ENCODE assay signal across 8 cellular contexts in genomic region chr11:6737872-6738466, GRCh38. TPM values are rescaled to one million over a fixed set of nuclear protein-coding genes. Genes with fewer than 3 reads are reported as not detected.
DNase-seq lines count a peak whose midpoint lies in the region; ATAC-seq and TF ChIP-seq lines count a peak whose summit lies in the region.

No MANE protein-coding gene starts in this region.

- H3K79me2 ChIP-seq in GM23338 (replicated peaks; ENCODE audit: insufficient read depth) (no peaks in the 10 kb centered on the region), KMS-11 (ENCODE audit: insufficient read depth, low read depth) (no peaks in the 10 kb centered on the region)

- peaks cover 2% of the 10 kb centered on the region for H3K27me3 Mint-ChIP-seq in GM23338 (ENCODE audit: insufficient read depth, low read depth, poor library complexity)
- H3K27me3 Mint-ChIP-seq in MCF 10A (ENCODE audit: insufficient read depth, unreplicated experiment) = peaks cover 33% of the 10 kb centered on the region

- H3K9ac ChIP-seq in KMS-11 = no peak overlapping the region
- H3K9ac ChIP-seq in liver (ENCODE audit: low read depth in 1 of 2, low read length in 2 of 2) = no peak overlapping the region

- no peaks in the 10 kb centered on the region for H3K36me3 Mint-ChIP-seq in GM23338 (ENCODE audit: low read depth)
- no peaks in the 10 kb centered on the region for H3K36me3 Mint-ChIP-seq in MCF 10A (ENCODE audit: insufficient read depth, unreplicated experiment)

- TF ChIP-seq CTCF in GM23338 (conservative IDR thresholded peaks at IDR 0.05; ENCODE audit: low read depth in 2 of 2) (peak; percentile 73 to 88), KMS-11 (conservative IDR thresholded peaks at IDR 0.05; ENCODE audit: low read depth, low read length) (peak; percentile 82), MCF 10A (IDR thresholded peaks at IDR 0.05; ENCODE audit: unreplicated experiment) (peak; percentile 36), liver (IDR thresholded peaks at IDR 0.05; ENCODE audit: low read depth, low read length, missing input control) (peak; percentile 68)

- ATAC-seq in GM23338 = peak; percentile 72

- H3K27ac ChIP-seq in GM23338 (ENCODE audit: low read depth) (no peak overlapping the region), KMS-11 (no peak overlapping the region), liver (ENCODE audit: low read depth in 1 of 2, low read length in 2 of 2) (no peak overlapping the region)

- POLR2A ChIA-PET in MCF 10A (lab: Yijun Ruan, JAX) = no interaction called here

- H2AFZ ChIP-seq in GM23338 = no peak overlapping the region
- no peak overlapping the region for H2AFZ ChIP-seq in KMS-11 (ENCODE audit: low read depth)

- no peaks in the 10 kb centered on the region for H3K9me3 ChIP-seq in liver (ENCODE audit: control insufficient read depth in 4 of 4, low read length in 3 of 4)

- no peak overlapping the region for H3K4me3 ChIP-seq in GM23338
- H3K4me3 ChIP-seq in KMS-11 (IDR thresholded peaks at IDR 0.05; ENCODE audit: insufficient read depth, low read depth, low read length) = no peak overlapping the region
- no peak overlapping the region for H3K4me3 ChIP-seq in liver (ENCODE audit: low read depth in 1 of 3, low read length in 3 of 3)

- H3K9me3 Mint-ChIP-seq in GM23338 = no peaks in the 10 kb centered on the region
- no peaks in the 10 kb centered on the region for H3K9me3 Mint-ChIP-seq in MCF 10A (ENCODE audit: unreplicated experiment)

- H3K4me2 ChIP-seq in GM23338 (no peak overlapping the region), KMS-11 (no peak overlapping the region)

- H3K4me3 Mint-ChIP-seq in GM23338 = no peak overlapping the region
- no peak overlapping the region for H3K4me3 Mint-ChIP-seq in MCF 10A (ENCODE audit: unreplicated experiment)

- CTCF ChIA-PET in MCF 10A (lab: Yijun Ruan, JAX) = interaction anchor here (0.5 to 4.8 kb wide), 34 partner anchors 8 to 1715 kb away, joined by 3 to 96 read pairs (median 4); partner anchors contain the start of gene OR2AG1

- 9% methylated on average over 2 of the region's 2 CpGs for WGBS in liver

- TF ChIP-seq RAD21 in liver (IDR thresholded peaks at IDR 0.05) = peak; percentile 77 to 83

- H3F3A ChIP-seq in GM23338 (replicated peaks; ENCODE audit: low read depth) = no peaks in the 10 kb centered on the region

- DNase-seq in NCI-H2171 treated with DMSO at 0.1 percent for 48 hours (lab: John Stamatoyannopoulos, UW) = peak; percentile 2
- no peak for DNase-seq in NCI-H2171 (lab: John Stamatoyannopoulos, UW)
- DNase-seq in GM23338 (ENCODE audit: low spot score) = peak; percentile 80
- peak; percentile 56 for DNase-seq in T-helper 9 cell
- DNase-seq in MCF 10A (ENCODE audit: unreplicated experiment) = peak; percentile 60
- DNase-seq in stimulated activated CD8-positive, alpha-beta memory T cell treated with anti-CD3 and anti-CD28 coated beads, Interleukin-7, amount 100 ng/mL, for 4 hours (ENCODE audit: low read depth in 2 of 2) = peak; percentile 16 to 52

- no peaks in the 10 kb centered on the region for H3K27me3 ChIP-seq in GM23338 (ENCODE audit: insufficient read depth)
- no peaks in the 10 kb centered on the region for H3K27me3 ChIP-seq in KMS-11 (ENCODE audit: insufficient read depth, low read depth)
- no peaks in the 10 kb centered on the region for H3K27me3 ChIP-seq in liver (ENCODE audit: control insufficient read depth in 4 of 4, insufficient read depth in 4 of 4, low read length in 3 of 4)

- H3K27ac Mint-ChIP-seq in GM23338 = no peak overlapping the region
- no peak overlapping the region for H3K27ac Mint-ChIP-seq in MCF 10A (ENCODE audit: low read depth, unreplicated experiment)

- H4K20me1 ChIP-seq in GM23338 (replicated peaks; ENCODE audit: insufficient read depth) (no peaks in the 10 kb centered on the region), KMS-11 (ENCODE audit: insufficient read depth) (no peaks in the 10 kb centered on the region)

- no TSS peak for BruUV-seq in MCF 10A (replicated peaks; lab: Mats Ljungman, UMichigan)

- H3K36me3 ChIP-seq in GM23338 (ENCODE audit: insufficient read depth) = no peaks in the 10 kb centered on the region
- H3K36me3 ChIP-seq in KMS-11 (ENCODE audit: insufficient read depth) = no peaks in the 10 kb centered on the region
- no peaks in the 10 kb centered on the region for H3K36me3 ChIP-seq in liver (ENCODE audit: control insufficient read depth in 4 of 4, insufficient read depth in 3 of 4, low read depth in 1 of 4, low read length in 3 of 4)

- no peaks in the 10 kb centered on the region for H3K9me2 ChIP-seq in GM23338 (ENCODE audit: insufficient read depth)

- H3K4me1 Mint-ChIP-seq in GM23338 (no peaks in the 10 kb centered on the region), MCF 10A (ENCODE audit: insufficient read depth, unreplicated experiment) (no peaks in the 10 kb centered on the region)

- intact Hi-C loops in MCF 10A (cut with micrococcal nuclease) = no loop called here

- H3K4me1 ChIP-seq in GM23338 (ENCODE audit: insufficient read depth) (no peaks in the 10 kb centered on the region), KMS-11 (ENCODE audit: low read depth, poor library complexity, severe bottlenecking) (no peaks in the 10 kb centered on the region), liver (ENCODE audit: control insufficient read depth in 4 of 4, insufficient read depth in 4 of 4, low read length in 3 of 4) (no peaks in the 10 kb centered on the region)

TF ChIP-seq in liver, 16 proteins besides CTCF, POLR2A, EP300 and RAD21:
- TF ChIP-seq EGR1 (IDR thresholded peaks at IDR 0.05; ENCODE audit: low read depth in 2 of 2) (no peak), FOXA1 (IDR thresholded peaks at IDR 0.05) (no peak), JUND (IDR thresholded peaks at IDR 0.05) (no peak), MAX (IDR thresholded peaks at IDR 0.05) (no peak), HNF4G (IDR thresholded peaks at IDR 0.05) (no peak), ATF3 (IDR thresholded peaks at IDR 0.05) (no peak), ZBTB33 (IDR thresholded peaks at IDR 0.05) (no peak), REST (IDR thresholded peaks at IDR 0.05) (no peak)

RNA-seq across cellular contexts. Expression of gene OR2AG2, which starts 33.8 kb away (rescaled TPM):
- total RNA-seq in GM23338 (2014; rRNA removed; shearing (Covaris generic)) = 0.31 and 0.45 TPM in 2 replicates
- polyA plus RNA-seq in GM23338 (2016; fragmentation: Nextera tagmentation; extraction: Ambion mirVana) = 0.11 and 0.26 TPM in 2 replicates
- total RNA-seq in MCF 10A (2022) = 0.37 and 0.39 TPM in 2 replicates
- total RNA-seq in liver = under 1 TPM in 1 of 2 donors, not detected in 1; under 0.01 TPM
- not detected for polyA plus RNA-seq in liver

RNA-seq across cellular contexts. Expression of gene OR2AG1, which starts 44.9 kb away (rescaled TPM):
- total RNA-seq in GM23338 (2014; rRNA removed; shearing (Covaris generic)) = 0.04 TPM in 1 of 2 replicates, not detected in the other
- polyA plus RNA-seq in GM23338 (2016; fragmentation: Nextera tagmentation; extraction: Ambion mirVana) (0.07 and 0.16 TPM in 2 replicates), liver (not detected)
- total RNA-seq in MCF 10A (2022) (not detected in 2 replicates), liver (not detected)

RNA-seq across cellular contexts. Expression of gene MRPL17, which starts 54.8 kb away (rescaled TPM):
- total RNA-seq in GM23338 (2014; rRNA removed; shearing (Covaris generic)) = 26.7 and 53.8 TPM in 2 replicates
- 81.8 and 85.5 TPM in 2 replicates for polyA plus RNA-seq in GM23338 (2016; fragmentation: Nextera tagmentation; extraction: Ambion mirVana)
- 78.0 and 88.4 TPM in 2 replicates for total RNA-seq in MCF 10A (2022)
- total RNA-seq in liver = 10 to 100 TPM; 14.0 to 18.0 TPM
- 10 to 100 TPM; 20.0 to 21.8 TPM for polyA plus RNA-seq in liver
